8 cellular contexts compared by ENCODE assay signal in the genomic region with DNA sequence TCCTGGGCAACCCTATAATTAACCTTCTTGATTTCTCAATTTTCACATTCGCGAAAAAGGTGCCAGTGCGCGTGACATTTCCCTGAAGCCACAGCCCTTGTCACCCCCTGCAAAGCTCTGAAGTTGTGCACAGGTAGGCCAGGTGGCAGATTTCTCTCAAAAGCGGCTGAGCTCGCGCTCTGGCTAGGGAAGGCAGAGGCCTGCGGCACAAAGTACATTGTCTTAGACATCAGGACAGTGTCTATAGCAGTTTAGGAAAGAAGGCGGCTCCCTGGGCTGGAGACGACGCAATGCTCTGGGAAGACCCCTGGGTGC. TPM values are rescaled to one million over a fixed set of nuclear protein-coding genes. Genes with fewer than 3 reads are reported as not detected.
DNase-seq lines count a peak whose midpoint lies in the region; ATAC-seq, FAIRE-seq and TF ChIP-seq lines count a peak whose summit lies in the region.

No MANE protein-coding gene starts in this region.

- H2AFZ ChIP-seq in astrocyte (ENCODE audit: low read depth, low read length), result peak overlapping the region; percentile 87

- peak overlapping the region; percentile 97 for H3K4me3 Mint-ChIP-seq in T-helper 2 cell treated with Interferon-gamma antibody and Interleukin-4, amounts not matched to agents 5 μg/mL and 100 μg/mL, for 36 hours
- peak overlapping the region; percentile 94 for H3K4me3 Mint-ChIP-seq in astrocyte (ENCODE audit: unreplicated experiment)

- peak overlapping the region; percentile 91 for H3K9ac ChIP-seq in astrocyte (ENCODE audit: low read length)

- peaks cover 35% of the 10 kb centered on the region for H3K36me3 Mint-ChIP-seq in T-helper 2 cell treated with Interferon-gamma antibody and Interleukin-4, amounts not matched to agents 5 μg/mL and 100 μg/mL, for 36 hours (ENCODE audit: low read depth)
- H3K36me3 Mint-ChIP-seq in astrocyte (ENCODE audit: low read depth, unreplicated experiment), result peaks cover 23% of the 10 kb centered on the region

- ATAC-seq in HG03520 (IDR thresholded peaks at IDR 0.05; ENCODE audit: unreplicated experiment) (peak; percentile 13), lower lobe of right lung (peak; percentile 18 to 32), upper lobe of left lung (ENCODE audit: low FRiP score in 2 of 2) (peak in 1 of 2 donors; percentile 40), GM21717 (IDR thresholded peaks at IDR 0.05; ENCODE audit: unreplicated experiment) (no peak)

- no peak for TF ChIP-seq POLR2A in upper lobe of left lung (IDR thresholded peaks at IDR 0.05)

- peaks cover 13% of the 10 kb centered on the region for H3K4me1 ChIP-seq in astrocyte (ENCODE audit: insufficient read depth, low read length)
- peaks cover 25% of the 10 kb centered on the region for H3K4me1 ChIP-seq in lower lobe of right lung
- peaks cover 16 to 26% (median 18%) of the 10 kb centered on the region in 4 donors for H3K4me1 ChIP-seq in upper lobe of left lung

- H3K27ac ChIP-seq in astrocyte (ENCODE audit: low read depth, low read length) (peak overlapping the region; percentile 74), lower lobe of right lung (peak overlapping the region; percentile 83), upper lobe of left lung (peak overlapping the region; percentile 68 to 84 (median 76))

- H4K20me1 ChIP-seq in astrocyte (ENCODE audit: insufficient read depth, low read length), result no peaks in the 10 kb centered on the region

- H3K9me3 Mint-ChIP-seq in T-helper 2 cell treated with Interferon-gamma antibody and Interleukin-4, amounts not matched to agents 5 μg/mL and 100 μg/mL, for 36 hours, result peaks cover 30% of the 10 kb centered on the region
- H3K9me3 Mint-ChIP-seq in astrocyte (ENCODE audit: unreplicated experiment), result peaks cover 10% of the 10 kb centered on the region

- no peaks in the 10 kb centered on the region for H3K27me3 ChIP-seq in astrocyte (ENCODE audit: insufficient read depth, low read length)
- H3K27me3 ChIP-seq in lower lobe of right lung (ENCODE audit: low read depth), result no peaks in the 10 kb centered on the region
- H3K27me3 ChIP-seq in upper lobe of left lung, result no peaks in the 10 kb centered on the region

- H3K27me3 Mint-ChIP-seq in T-helper 2 cell treated with Interferon-gamma antibody and Interleukin-4, amounts not matched to agents 5 μg/mL and 100 μg/mL, for 36 hours (ENCODE audit: low read depth), result no peaks in the 10 kb centered on the region
- H3K27me3 Mint-ChIP-seq in astrocyte (ENCODE audit: low read depth, unreplicated experiment), result no peaks in the 10 kb centered on the region

- H3K79me2 ChIP-seq in astrocyte (ENCODE audit: insufficient read depth, low read length), result peaks cover 7% of the 10 kb centered on the region

- TF ChIP-seq CTCF in astrocyte (IDR thresholded peaks at IDR 0.05; ENCODE audit: insufficient read depth, low read depth, low read length) (no peak), lower lobe of right lung (IDR thresholded peaks at IDR 0.05) (no peak), upper lobe of left lung (IDR thresholded peaks at IDR 0.05) (no peak)

- H3K4me1 Mint-ChIP-seq in T-helper 2 cell treated with Interferon-gamma antibody and Interleukin-4, amounts not matched to agents 5 μg/mL and 100 μg/mL, for 36 hours (ENCODE audit: low read depth), result peaks cover 16% of the 10 kb centered on the region
- peaks cover 5% of the 10 kb centered on the region for H3K4me1 Mint-ChIP-seq in astrocyte (ENCODE audit: low read depth, unreplicated experiment)

- H3K4me3 ChIP-seq in astrocyte (ENCODE audit: insufficient read depth, low read depth, low read length) (peak overlapping the region; percentile 96), lower lobe of right lung (peak overlapping the region; percentile 89), upper lobe of left lung (peak overlapping the region; percentile 56 to 87 (median 70))

- no peak for DNase-seq in T-helper 2 cell treated with Interferon-gamma antibody and Interleukin-4, amounts not matched to agents 5 μg/mL and 100 μg/mL, for 36 hours (ENCODE audit: low spot score)
- DNase-seq in T-helper 2 cell (no peak), astrocyte (ENCODE audit: low read depth) (no peak), lower lobe of right lung (no peak), upper lobe of left lung (peak in 1 of 2 donors; percentile 29), COLO829 (ENCODE audit: low spot score) (no peak)

- peak overlapping the region; percentile 88 for H3K27ac Mint-ChIP-seq in T-helper 2 cell treated with Interferon-gamma antibody and Interleukin-4, amounts not matched to agents 5 μg/mL and 100 μg/mL, for 36 hours
- peak overlapping the region; percentile 94 for H3K27ac Mint-ChIP-seq in astrocyte (ENCODE audit: unreplicated experiment)

- peaks cover 3% of the 10 kb centered on the region for H3K9me3 ChIP-seq in astrocyte (ENCODE audit: insufficient read depth, low read depth, low read length)
- no peaks in the 10 kb centered on the region for H3K9me3 ChIP-seq in lower lobe of right lung
- H3K9me3 ChIP-seq in upper lobe of left lung, result peaks cover 0 to 9% (median 4%) of the 10 kb centered on the region in 4 donors

- peak overlapping the region; percentile 98 for H3K4me2 ChIP-seq in astrocyte (ENCODE audit: low read length)

- WGBS in upper lobe of left lung, 2 donors, result 0 to 2% methylated on average over 11 of the region's 11 CpGs

- TF ChIP-seq EP300 in upper lobe of left lung (IDR thresholded peaks at IDR 0.05), result no peak

- intact Hi-C loops in lower lobe of right lung (cut with DNase I), result no loop called here

- no peak for FAIRE-seq in astrocyte (lab: Jason Lieb, UNC)

- H3K36me3 ChIP-seq in astrocyte (ENCODE audit: insufficient read depth, low read length) (peaks cover 6% of the 10 kb centered on the region), lower lobe of right lung (no peaks in the 10 kb centered on the region), upper lobe of left lung (peaks cover 0 to 4% (median 0%) of the 10 kb centered on the region in 4 donors)

RNA-seq across cellular contexts. Expression of a gene that starts 42.9 kb away (rescaled TPM):
- total RNA-seq in astrocyte, result 3.2 and 4.4 TPM in 2 replicates
- 6.7 TPM for total RNA-seq in lower lobe of right lung
- total RNA-seq in upper lobe of left lung, result 10 to 100 TPM in 2 of 6 donors, 1 to 10 TPM in 4; 4.7 to 13.6 (median 5.1) TPM

RNA-seq across cellular contexts. Expression of a gene that starts 45.7 kb away (rescaled TPM):
- total RNA-seq in astrocyte (12.3 and 12.9 TPM in 2 replicates), lower lobe of right lung (24.5 TPM), upper lobe of left lung (10 to 100 TPM; 13.2 to 47.1 (median 19.1) TPM)
